Comparison of ENCODE assay signal across 8 cellular contexts in the genomic region with DNA sequence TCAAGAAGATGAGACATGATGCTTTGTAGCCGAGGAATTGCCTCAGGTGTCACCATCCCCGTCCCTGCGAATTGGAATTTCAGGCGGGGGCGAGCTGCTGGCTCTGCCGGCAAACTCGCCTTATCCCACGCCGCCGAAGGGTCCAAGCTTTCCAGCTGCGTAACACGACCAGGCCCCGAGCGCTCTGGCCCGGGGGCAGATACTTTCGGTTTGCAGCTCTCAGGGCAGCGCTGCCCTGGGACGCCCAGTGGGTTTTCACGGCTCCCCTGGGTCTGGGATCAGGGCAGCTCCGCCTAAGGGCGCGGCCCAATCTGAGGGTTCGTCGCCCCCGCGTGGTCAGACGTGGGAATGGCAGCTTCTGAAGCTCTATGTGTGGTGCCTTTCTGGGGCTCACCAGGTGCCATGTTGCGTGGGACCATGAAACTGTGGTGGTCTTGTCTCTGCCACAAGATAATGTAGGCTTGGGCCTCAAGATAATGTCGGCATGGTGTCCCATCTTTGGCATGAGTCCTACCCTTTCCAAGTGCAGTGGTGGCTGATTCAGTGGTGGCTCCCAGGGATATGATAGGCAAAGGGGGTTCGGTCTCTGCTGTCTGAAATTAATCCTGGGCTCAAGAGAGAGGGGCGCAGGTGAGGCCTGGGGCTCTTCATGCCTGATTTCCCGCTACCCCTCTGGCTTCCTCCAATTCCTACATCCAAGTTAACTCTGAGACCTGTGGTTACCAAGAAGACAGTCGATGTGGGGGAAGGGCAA. TPM values are rescaled to one million over a fixed set of nuclear protein-coding genes. Genes with fewer than 3 reads are reported as not detected.
DNase-seq lines count a peak whose midpoint lies in the region; ATAC-seq and TF ChIP-seq lines count a peak whose summit lies in the region.

No MANE protein-coding gene starts in this region.

- CTCF ChIA-PET in activated CD8-positive, alpha-beta T cell treated with anti-CD3 and anti-CD28 coated beads for 36 hours (lab: Charles Lee): interaction anchor here (0.7 to 14.4 kb wide), 43 partner anchors 9 to 495 kb away, joined by 3 to 549 read pairs (median 8); partner anchors contain the start of genes DBNDD2, PIGT, SDC4 and SYS1

- peak; percentile 97 for TF ChIP-seq CTCF in activated CD8-positive, alpha-beta T cell treated with anti-CD3 and anti-CD28 coated beads for 36 hours (IDR thresholded peaks at IDR 0.05)
- TF ChIP-seq CTCF in lung (IDR thresholded peaks at IDR 0.05; ENCODE audit: control extremely low read depth, extremely low read depth): peak; percentile 98

- intact Hi-C loops in activated CD8-positive, alpha-beta T cell treated with anti-CD3 and anti-CD28 coated beads for 36 hours (cut with micrococcal nuclease): loop anchor here (1.0 to 2.0 kb wide), 3 partner anchors 63 to 118 kb away; partner anchors contain the start of gene SYS1

- H3K9me3 Mint-ChIP-seq in activated CD8-positive, alpha-beta T cell treated with anti-CD3 and anti-CD28 coated beads for 36 hours: no peaks in the 10 kb centered on the region

- H3K27ac Mint-ChIP-seq in activated CD8-positive, alpha-beta T cell treated with anti-CD3 and anti-CD28 coated beads for 36 hours: no peak overlapping the region

- in situ Hi-C loops in ACHN (cut with HindIII; ENCODE audit: low pct_ligation_motif_present, low pct_unique_long_range_greater_than_20kb, low sequenced_read_pairs): no loop called here

- peak overlapping the region; percentile 73 for H3K4me3 Mint-ChIP-seq in activated CD8-positive, alpha-beta T cell treated with anti-CD3 and anti-CD28 coated beads for 36 hours

- H3K36me3 ChIP-seq in ectodermal cell (ENCODE audit: control insufficient read depth, insufficient read depth, low read length) (no peaks in the 10 kb centered on the region), lung (ENCODE audit: control insufficient read depth in 2 of 2, insufficient read depth in 2 of 2, low read length in 2 of 2) (no peaks in the 10 kb centered on the region)

- DNase-seq in ACHN: peak; percentile 87
- DNase-seq in NCI-H526 (lab: John Stamatoyannopoulos, UW): peak; percentile 79 to 97
- DNase-seq in activated CD8-positive, alpha-beta T cell treated with anti-CD3 and anti-CD28 coated beads for 36 hours: peak; percentile 92
- DNase-seq in lung (ENCODE audit: low spot score): peak; percentile 90
- peak; percentile 64 to 87 (median 76) for DNase-seq in stimulated activated CD4-positive, alpha-beta T cell treated with anti-CD3 and anti-CD28 coated beads, TNF-alpha, amount 100 ng/mL, for 1 hour (ENCODE audit: low read depth in 3 of 3, low spot score in 1 of 3)

- H3K4me1 ChIP-seq in ectodermal cell (ENCODE audit: control insufficient read depth, insufficient read depth, low read length) (peaks cover 4% of the 10 kb centered on the region), lung (ENCODE audit: control insufficient read depth in 2 of 2, insufficient read depth in 2 of 2, low read length in 2 of 2) (peaks cover 0 to 2% of the 10 kb centered on the region in 2 donors)

- ATAC-seq in GM18520 (IDR thresholded peaks at IDR 0.05; ENCODE audit: unreplicated experiment): peak; percentile 61
- peak; percentile 79 for ATAC-seq in HG03432 (IDR thresholded peaks at IDR 0.05; ENCODE audit: unreplicated experiment)
- peak; percentile 99 for ATAC-seq in activated CD8-positive, alpha-beta T cell treated with anti-CD3 and anti-CD28 coated beads for 36 hours
- ATAC-seq in lung (ENCODE audit: insufficient read depth, low FRiP score): peak; percentile 98

- H3K4me1 Mint-ChIP-seq in activated CD8-positive, alpha-beta T cell treated with anti-CD3 and anti-CD28 coated beads for 36 hours (ENCODE audit: low read depth): peaks cover 17% of the 10 kb centered on the region

- H3K4me3 ChIP-seq in ectodermal cell (ENCODE audit: insufficient read depth, low read depth, low read length) (peak overlapping the region; percentile 48), lung (peak overlapping the region; percentile 52)

- 12 to 13% methylated on average over 31 to 32 of the region's 33 CpGs for WGBS in ectodermal cell, 2 experiments
- 10 to 13% methylated on average over 33 of the region's 33 CpGs for WGBS in lung, 2 donors

- H3K27me3 Mint-ChIP-seq in activated CD8-positive, alpha-beta T cell treated with anti-CD3 and anti-CD28 coated beads for 36 hours: no peaks in the 10 kb centered on the region

- H3K36me3 Mint-ChIP-seq in activated CD8-positive, alpha-beta T cell treated with anti-CD3 and anti-CD28 coated beads for 36 hours (ENCODE audit: low read depth): peaks cover 9% of the 10 kb centered on the region

- POLR2A ChIA-PET in activated CD8-positive, alpha-beta T cell treated with anti-CD3 and anti-CD28 coated beads for 36 hours (lab: Charles Lee): interaction anchor here (0.5 to 2.3 kb wide), 9 partner anchors 11 to 135 kb away, joined by 3 to 12 read pairs (median 4); partner anchors contain the start of genes SDC4 and SYS1

- H3K27me3 ChIP-seq in ectodermal cell (ENCODE audit: control insufficient read depth, insufficient read depth, low read length, poor library complexity, severe bottlenecking) (peaks cover 8% of the 10 kb centered on the region), lung (ENCODE audit: control insufficient read depth, insufficient read depth) (no peaks in the 10 kb centered on the region)

- no peak overlapping the region for H3K27ac ChIP-seq in ectodermal cell (ENCODE audit: insufficient read depth, low read depth, low read length, poor library complexity, severe bottlenecking)
- peak overlapping the region; percentile 57 to 82 for H3K27ac ChIP-seq in lung (ENCODE audit: low read depth in 1 of 2, low read length in 1 of 2)

- H3K9me3 ChIP-seq in ectodermal cell (ENCODE audit: control insufficient read depth, low read length) (no peaks in the 10 kb centered on the region), lung (ENCODE audit: control insufficient read depth in 2 of 2, insufficient read depth in 1 of 2, low read length in 1 of 2) (no peaks in the 10 kb centered on the region)

RNA-seq across cellular contexts. Expression of gene PIGT, which starts 21.0 kb away (rescaled TPM):
- total RNA-seq in activated CD8-positive, alpha-beta T cell treated with anti-CD3 and anti-CD28 coated beads for 36 hours: 10 to 100 TPM; 43.7 to 47.7 TPM
- polyA plus RNA-seq in ectodermal cell (2013, experiment 1 of 4): 82.9 TPM
- 81.0 TPM for polyA plus RNA-seq in ectodermal cell (2013, experiment 2 of 4)
- polyA plus RNA-seq in ectodermal cell (2013, experiment 3 of 4): 73.5 TPM
- 77.5 TPM for polyA plus RNA-seq in ectodermal cell (2013, experiment 4 of 4)
- 100 to 1,000 TPM in 1 of 2 donors, 10 to 100 TPM in 1; 33.6 to 107 TPM for total RNA-seq in lung
- 10 to 100 TPM; 71.6 to 73.0 TPM for polyA plus RNA-seq in lung

RNA-seq across cellular contexts. Expression of gene DBNDD2, which starts 28.8 kb away (rescaled TPM):
- 10 to 100 TPM; 13.8 to 15.5 TPM for total RNA-seq in activated CD8-positive, alpha-beta T cell treated with anti-CD3 and anti-CD28 coated beads for 36 hours
- 16.6 TPM for polyA plus RNA-seq in ectodermal cell (2013, experiment 1 of 4)
- polyA plus RNA-seq in ectodermal cell (2013, experiment 2 of 4): 17.8 TPM
- 15.3 TPM for polyA plus RNA-seq in ectodermal cell (2013, experiment 3 of 4)
- polyA plus RNA-seq in ectodermal cell (2013, experiment 4 of 4): 17.3 TPM
- total RNA-seq in lung: 10 to 100 TPM; 11.7 to 61.1 TPM
- 10 to 100 TPM; 54.6 to 75.4 TPM for polyA plus RNA-seq in lung

RNA-seq across cellular contexts. Expression of gene WFDC2, which starts 32.6 kb away (rescaled TPM):
- total RNA-seq in activated CD8-positive, alpha-beta T cell treated with anti-CD3 and anti-CD28 coated beads for 36 hours: 1 to 10 TPM; 1.3 TPM
- 10.3 TPM for polyA plus RNA-seq in ectodermal cell (2013, experiment 1 of 4)
- 10.4 TPM for polyA plus RNA-seq in ectodermal cell (2013, experiment 2 of 4)
- polyA plus RNA-seq in ectodermal cell (2013, experiment 3 of 4): 8.2 TPM
- polyA plus RNA-seq in ectodermal cell (2013, experiment 4 of 4): 13.8 TPM
- 100 to 1,000 TPM in 1 of 2 donors, 10 to 100 TPM in 1; 62.8 to 499 TPM for total RNA-seq in lung
- 1,000 to 10,000 TPM in 1 of 2 donors, 100 to 1,000 TPM in 1; 547 to 1,020 TPM for polyA plus RNA-seq in lung

RNA-seq across cellular contexts. Expression of gene TP53TG5, which starts 58.8 kb away (rescaled TPM):
- under 1 TPM in 1 of 2 experiments, not detected in 1; 0.29 TPM for total RNA-seq in activated CD8-positive, alpha-beta T cell treated with anti-CD3 and anti-CD28 coated beads for 36 hours
- not detected for polyA plus RNA-seq in ectodermal cell (2013, experiment 1 of 4)
- polyA plus RNA-seq in ectodermal cell (2013, experiment 2 of 4): not detected
- polyA plus RNA-seq in ectodermal cell (2013, experiment 3 of 4): not detected
- not detected for polyA plus RNA-seq in ectodermal cell (2013, experiment 4 of 4)
- not detected for total RNA-seq in lung
- under 1 TPM; 0.03 to 0.28 TPM for polyA plus RNA-seq in lung

Comparison
In these comparisons a context has a peak if more than half of its experiments do, and no peak if none do; other contexts are left out.
1. RNA of gene WFDC2, which starts 32.6 kb away (total RNA-seq): 62.8 to 499 TPM in lung; 1.3 TPM in activated CD8-positive, alpha-beta T cell treated with anti-CD3 and anti-CD28 coated beads for 36 hours; every median in the first group is over 10 times any median in the second.
2. Peak in every context shown above with its lines, with median percentiles within 50 percentile points of each other: DNase-seq and ATAC-seq.